ENCODE assay signal across 1 cellular context in the genomic region with DNA sequence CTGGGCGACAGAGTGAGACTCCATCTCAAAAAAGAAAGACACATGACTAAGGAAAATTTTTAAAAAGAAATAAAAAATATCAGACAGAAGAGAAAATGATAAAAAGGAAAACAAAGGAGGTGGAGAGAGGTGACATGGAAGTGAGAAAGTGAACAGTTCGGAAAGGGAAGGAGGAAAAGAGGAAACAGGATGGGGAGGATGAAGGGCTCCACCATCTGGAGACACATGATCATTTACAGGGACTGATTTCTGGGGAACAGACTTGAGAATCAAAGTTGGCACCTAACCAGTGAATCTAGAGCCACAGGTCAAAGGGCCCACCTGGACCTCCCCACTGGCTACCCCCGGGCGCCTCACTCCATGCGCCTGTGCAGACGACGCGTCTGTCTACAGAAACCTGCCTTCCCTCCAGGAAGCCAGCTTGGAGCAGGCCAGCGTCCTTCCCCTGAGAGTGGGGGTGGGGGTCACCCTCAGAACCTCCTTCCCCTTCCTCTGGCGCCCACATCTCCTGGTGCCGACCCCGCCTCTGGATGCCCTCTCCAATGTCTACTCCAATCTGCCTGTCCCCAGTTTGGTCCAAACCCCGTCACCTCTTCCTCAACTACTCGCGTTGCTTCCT.
TF ChIP-seq lines count a peak whose summit lies in the region.

No MANE protein-coding gene starts in this region.

TF ChIP-seq in HCT116, 20 proteins besides CTCF, POLR2A, EP300 and RAD21 (continued from another document):
- TF ChIP-seq REST (IDR thresholded peaks at IDR 0.05; ENCODE audit: low read depth) (no peak), ZFX (IDR thresholded peaks at IDR 0.05) (no peak), ZNF274 (IDR thresholded peaks at IDR 0.05; ENCODE audit: low read depth, low read length) (no peak), ELF1 (IDR thresholded peaks at IDR 0.05; ENCODE audit: borderline replicate concordance, low read depth) (no peak), SIN3A (IDR thresholded peaks at IDR 0.05; ENCODE audit: low read depth) (no peak), CBX3 (IDR thresholded peaks at IDR 0.05; ENCODE audit: low read depth) (no peak), SRF (IDR thresholded peaks at IDR 0.05; ENCODE audit: low read depth) (no peak), JUND (IDR thresholded peaks at IDR 0.05) (no peak), EZH2 (IDR thresholded peaks at IDR 0.05) (no peak)
- TF ChIP-seq, protein P1, sequence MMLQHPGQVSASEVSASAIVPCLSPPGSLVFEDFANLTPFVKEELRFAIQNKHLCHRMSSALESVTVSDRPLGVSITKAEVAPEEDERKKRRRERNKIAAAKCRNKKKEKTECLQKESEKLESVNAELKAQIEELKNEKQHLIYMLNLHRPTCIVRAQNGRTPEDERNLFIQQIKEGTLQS (IDR thresholded peaks at IDR 0.05): no peak
- TF ChIP-seq, protein P2, sequence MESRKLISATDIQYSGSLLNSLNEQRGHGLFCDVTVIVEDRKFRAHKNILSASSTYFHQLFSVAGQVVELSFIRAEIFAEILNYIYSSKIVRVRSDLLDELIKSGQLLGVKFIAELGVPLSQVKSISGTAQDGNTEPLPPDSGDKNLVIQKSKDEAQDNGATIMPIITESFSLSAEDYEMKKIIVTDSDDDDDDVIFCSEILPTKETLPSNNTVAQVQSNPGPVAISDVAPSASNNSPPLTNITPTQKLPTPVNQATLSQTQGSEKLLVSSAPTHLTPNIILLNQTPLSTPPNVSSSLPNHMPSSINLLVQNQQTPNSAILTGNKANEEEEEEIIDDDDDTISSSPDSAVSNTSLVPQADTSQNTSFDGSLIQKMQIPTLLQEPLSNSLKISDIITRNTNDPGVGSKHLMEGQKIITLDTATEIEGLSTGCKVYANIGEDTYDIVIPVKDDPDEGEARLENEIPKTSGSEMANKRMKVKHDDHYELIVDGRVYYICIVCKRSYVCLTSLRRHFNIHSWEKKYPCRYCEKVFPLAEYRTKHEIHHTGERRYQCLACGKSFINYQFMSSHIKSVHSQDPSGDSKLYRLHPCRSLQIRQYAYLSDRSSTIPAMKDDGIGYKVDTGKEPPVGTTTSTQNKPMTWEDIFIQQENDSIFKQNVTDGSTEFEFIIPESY (IDR thresholded peaks at IDR 0.05; ENCODE audit: extremely low read depth, insufficient replicate concordance, low read length): no peak
TF ChIP-seq in HCT116: peak in this region for 0.
